Comparison of ENCODE assay signal across 8 cellular contexts in the genomic region with DNA sequence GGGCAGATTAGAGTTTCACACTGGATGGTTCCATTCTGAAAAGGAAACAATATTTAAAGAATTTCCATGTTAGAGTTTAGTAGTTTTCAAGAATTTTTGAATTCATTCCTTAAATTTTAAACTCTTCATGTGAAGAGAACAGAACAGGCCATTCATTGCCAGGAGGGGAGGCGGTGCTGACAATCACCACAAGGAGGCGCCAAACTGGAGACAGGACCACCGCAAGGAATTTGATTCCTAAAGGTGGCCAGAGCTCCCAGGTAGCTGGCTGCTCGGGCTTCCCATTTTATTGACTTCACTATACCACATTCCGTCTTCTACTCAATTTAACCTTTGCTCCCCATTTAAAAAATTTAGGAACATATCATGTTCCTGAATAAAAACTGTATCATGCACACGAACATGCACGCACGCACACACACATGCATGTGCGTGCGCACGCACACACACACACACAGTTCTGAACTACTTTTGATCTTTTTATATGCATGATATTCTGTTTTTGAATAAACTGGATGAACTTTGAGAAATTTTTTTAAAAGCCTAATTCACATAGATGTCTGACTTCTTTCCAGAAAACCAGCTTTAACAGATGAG.
DNase-seq lines count a peak whose midpoint lies in the region; ATAC-seq and TF ChIP-seq lines count a peak whose summit lies in the region.

No MANE protein-coding gene starts in this region.

- H3K27ac ChIP-seq in cardiac muscle cell = no peak overlapping the region

- H3K27me3 Mint-ChIP-seq in activated CD8-positive, alpha-beta memory T cell treated with anti-CD3 and anti-CD28 coated beads, Interleukin-2, amount 10 ng/mL, durations not matched to agents 7 days and 5 days = no peaks in the 10 kb centered on the region

- H3K4me3 Mint-ChIP-seq in activated CD8-positive, alpha-beta memory T cell treated with anti-CD3 and anti-CD28 coated beads, Interleukin-2, amount 10 ng/mL, durations not matched to agents 7 days and 5 days = no peak overlapping the region

- ATAC-seq in Right ventricle myocardium inferior = no peak
- ATAC-seq in activated CD8-positive, alpha-beta memory T cell treated with anti-CD3 and anti-CD28 coated beads, Interleukin-2, amount 10 ng/mL, durations not matched to agents 7 days and 5 days = no peak
- ATAC-seq in GM18505 (IDR thresholded peaks at IDR 0.05; ENCODE audit: unreplicated experiment) = no peak

- CTCF ChIA-PET in activated CD8-positive, alpha-beta memory T cell treated with anti-CD3 and anti-CD28 coated beads, Interleukin-2, amount 10 ng/mL, durations not matched to agents 7 days and 5 days (lab: Charles Lee) = interaction anchor here (0.6 to 2.4 kb wide), 18 partner anchors 11 to 760 kb away, joined by 3 to 15 read pairs (median 4); a partner anchor contains a TSS

- intact Hi-C loops in Right ventricle myocardium inferior (cut with DNase I) = no loop called here

- H3K27me3 ChIP-seq in cardiac muscle cell = no peaks in the 10 kb centered on the region

- no peaks in the 10 kb centered on the region for H3K9me3 Mint-ChIP-seq in activated CD8-positive, alpha-beta memory T cell treated with anti-CD3 and anti-CD28 coated beads, Interleukin-2, amount 10 ng/mL, durations not matched to agents 7 days and 5 days (ENCODE audit: low read depth)

- no peaks in the 10 kb centered on the region for H3K9me3 ChIP-seq in cardiac muscle cell (ENCODE audit: low read depth)

- H3K4me3 ChIP-seq in cardiac muscle cell (no peak overlapping the region), fibroblast of the aortic adventitia (ENCODE audit: low read depth, low read length) (no peak overlapping the region)

- no peak for TF ChIP-seq POLR2A in GM18505 (IDR thresholded peaks at IDR 0.05; ENCODE audit: borderline replicate concordance, extremely low read depth, insufficient read depth, insufficient read length)

- no peaks in the 10 kb centered on the region for H3K36me3 ChIP-seq in cardiac muscle cell

- TF ChIP-seq CTCF in cardiac muscle cell (IDR thresholded peaks at IDR 0.05; ENCODE audit: low read depth, low read length) (peak; percentile 70), fibroblast of the aortic adventitia (IDR thresholded peaks at IDR 0.05; ENCODE audit: insufficient read depth, low read length) (peak; percentile 69)

- H3K4me1 Mint-ChIP-seq in activated CD8-positive, alpha-beta memory T cell treated with anti-CD3 and anti-CD28 coated beads, Interleukin-2, amount 10 ng/mL, durations not matched to agents 7 days and 5 days = no peaks in the 10 kb centered on the region

- H3K27ac Mint-ChIP-seq in activated CD8-positive, alpha-beta memory T cell treated with anti-CD3 and anti-CD28 coated beads, Interleukin-2, amount 10 ng/mL, durations not matched to agents 7 days and 5 days = no peak overlapping the region

- peaks cover 7% of the 10 kb centered on the region for H3K36me3 Mint-ChIP-seq in activated CD8-positive, alpha-beta memory T cell treated with anti-CD3 and anti-CD28 coated beads, Interleukin-2, amount 10 ng/mL, durations not matched to agents 7 days and 5 days

- H3K4me1 ChIP-seq in cardiac muscle cell (ENCODE audit: low read depth) = no peaks in the 10 kb centered on the region

- DNase-seq in cardiac muscle cell (ENCODE audit: low read depth in 1 of 2, low spot score in 1 of 2) (peak; percentile 21 to 46), Right ventricle myocardium inferior (ENCODE audit: missing footprints) (no peak), LHCN-M2 (ENCODE audit: low read depth) (peak; percentile 4), fibroblast of the aortic adventitia (ENCODE audit: low read depth) (peak; percentile 8), amniotic stem cell (lab: John Stamatoyannopoulos, UW) (no peak)
- DNase-seq in activated CD8-positive, alpha-beta memory T cell treated with anti-CD3 and anti-CD28 coated beads, Interleukin-2, amount 10 ng/mL, durations not matched to agents 7 days and 5 days = peak; percentile 56
- peak; percentile 25 to 67 (median 54) for DNase-seq in stimulated activated CD4-positive, alpha-beta T cell treated with anti-CD3 and anti-CD28 coated beads, Interleukin-12 subunit alpha, Interleukin-12 subunit beta, amount 100 ng/mL, for 48 hours (ENCODE audit: low read depth in 2 of 3, low spot score in 1 of 3)

Comparison
In these comparisons a context has a peak if more than half of its experiments do, and no peak if none do; other contexts are left out.
1. DNase-seq: peak in cardiac muscle cell (2 of 2), LHCN-M2 (single experiment), activated CD8-positive, alpha-beta memory T cell treated with anti-CD3 and anti-CD28 coated beads, Interleukin-2, amount 10 ng/mL, durations not matched to agents 7 days and 5 days (single experiment), fibroblast of the aortic adventitia (single experiment) and stimulated activated CD4-positive, alpha-beta T cell treated with anti-CD3 and anti-CD28 coated beads, Interleukin-12 subunit alpha, Interleukin-12 subunit beta, amount 100 ng/mL, for 48 hours (3 of 3); none in Right ventricle myocardium inferior (single experiment) and amniotic stem cell (single experiment).